25 cellular contexts compared by ENCODE assay signal in genomic region chr2:15595936-15596335, GRCh38.
"Had no signal": no experiment of that assay in that cellular context is flagged by ENCODE, and none has a peak within 500 bp of the region (broad histone marks: within the 10 kb centered on the region; RNA-seq: fewer than 3 reads in every experiment).

No MANE protein-coding gene starts in this region.

- DNase-seq: activated CD4-positive, alpha-beta T cell treated with anti-CD3 and anti-CD28 coated beads for 4 hours; activated CD4-positive, alpha-beta T cell treated with anti-CD3 and anti-CD28 coated beads, Interleukin-2, amount 50 U/mL, for 48 hours; activated CD4-positive, CD25-positive, alpha-beta regulatory T cell; activated CD8-positive, alpha-beta memory T cell treated with anti-CD3 and anti-CD28 coated beads for 24 hours; activated gamma-delta T cell treated with Interleukin-2 at 50 U/mL for 16 hours; activated naive CD4-positive, alpha-beta T cell treated with anti-CD3 and anti-CD28 coated beads, Interleukin-2, amount 50 U/mL, for 16 hours; activated T-cell treated with anti-CD3 and anti-CD28 coated beads, Interleukin-2, amount 50 U/mL, for 1 hour; central memory CD4-positive, alpha-beta T cell; endodermal cell; foreskin keratinocyte; kidney glomerular epithelial cell; lower lobe of right lung; mucosa of descending colon; nucleus accumbens; pancreas; retina; sigmoid colon; small intestine; stimulated activated CD4-positive, alpha-beta T cell treated with anti-CD3 and anti-CD28 coated beads, Interleukin-4, amount 100 ng/mL, for 24 hours; stimulated activated naive B cell treated with anti-CD40 and anti-IgM and Interleukin-4, amounts not matched to agents 10 μg/mL and 1 μg/mL and 100 μg/mL, for 72 hours; testis; transverse colon had no signal

- H3K9me3 Mint-ChIP-seq: dendritic cell treated with granulocyte-macrophage colony-stimulating factor and Interleukin-4, amounts not matched to agents 40 ng/mL and 50 ng/mL, for 4 days; endodermal cell; stimulated activated naive B cell treated with anti-CD40 and anti-IgM and Interleukin-4, amounts not matched to agents 10 μg/mL and 1 μg/mL and 100 μg/mL, for 72 hours; T-helper 2 cell treated with Interferon-gamma antibody and Interleukin-4, amounts not matched to agents 5 μg/mL and 100 μg/mL, for 36 hours had no signal

- H3K27me3 Mint-ChIP-seq: dendritic cell treated with granulocyte-macrophage colony-stimulating factor and Interleukin-4, amounts not matched to agents 40 ng/mL and 50 ng/mL, for 4 days; stimulated activated naive B cell treated with anti-CD40 and anti-IgM and Interleukin-4, amounts not matched to agents 10 μg/mL and 1 μg/mL and 100 μg/mL, for 72 hours had no signal

- ATAC-seq: foreskin keratinocyte; left lobe of liver; lower lobe of right lung; mucosa of descending colon; pancreas; stimulated activated naive B cell treated with anti-CD40 and anti-IgM and Interleukin-4, amounts not matched to agents 10 μg/mL and 1 μg/mL and 100 μg/mL, for 72 hours had no signal

- H3K4me3 Mint-ChIP-seq: dendritic cell treated with granulocyte-macrophage colony-stimulating factor and Interleukin-4, amounts not matched to agents 40 ng/mL and 50 ng/mL, for 4 days; endodermal cell; stimulated activated naive B cell treated with anti-CD40 and anti-IgM and Interleukin-4, amounts not matched to agents 10 μg/mL and 1 μg/mL and 100 μg/mL, for 72 hours; T-helper 2 cell treated with Interferon-gamma antibody and Interleukin-4, amounts not matched to agents 5 μg/mL and 100 μg/mL, for 36 hours had no signal

- H3K27ac Mint-ChIP-seq: dendritic cell treated with granulocyte-macrophage colony-stimulating factor and Interleukin-4, amounts not matched to agents 40 ng/mL and 50 ng/mL, for 4 days; endodermal cell; stimulated activated naive B cell treated with anti-CD40 and anti-IgM and Interleukin-4, amounts not matched to agents 10 μg/mL and 1 μg/mL and 100 μg/mL, for 72 hours; T-helper 2 cell treated with Interferon-gamma antibody and Interleukin-4, amounts not matched to agents 5 μg/mL and 100 μg/mL, for 36 hours had no signal
